Comparison of ENCODE assay signal across 8 cellular contexts in genomic region chr2:175036582-175037018, GRCh38. TPM values are rescaled to one million over a fixed set of nuclear protein-coding genes. Genes with fewer than 3 reads are reported as not detected.
DNase-seq lines count a peak whose midpoint lies in the region; FAIRE-seq and TF ChIP-seq lines count a peak whose summit lies in the region.

No MANE protein-coding gene starts in this region.

- H3K79me2 ChIP-seq in SU-DHL-6 (ENCODE audit: insufficient read depth, low read length) = no peaks in the 10 kb centered on the region

- H3K27ac Mint-ChIP-seq in activated naive CD4-positive, alpha-beta T cell treated with anti-CD3 and anti-CD28 coated beads, Interleukin-2, amount 10 ng/mL, durations not matched to agents 7 days and 5 days = peak overlapping the region; percentile 66

- peaks cover 5% of the 10 kb centered on the region; the same call in 1 of the 2 replicates for H3F3A ChIP-seq in SU-DHL-6 (ENCODE audit: insufficient read depth)

- peak overlapping the region; percentile 61 for H2AFZ ChIP-seq in SU-DHL-6 (ENCODE audit: low read depth, low read length, severe bottlenecking)

- FAIRE-seq in HTR-8/SVneo (lab: Jason Lieb, UNC) = no peak

- H3K27ac ChIP-seq in SU-DHL-6 (ENCODE audit: low read depth, low read length) = peak overlapping the region; percentile 42; the same call in 1 of the 2 replicates

- no peaks in the 10 kb centered on the region for H4K20me1 ChIP-seq in SU-DHL-6 (ENCODE audit: low read depth, low read length)

- no peak overlapping the region for H3K4me3 Mint-ChIP-seq in activated naive CD4-positive, alpha-beta T cell treated with anti-CD3 and anti-CD28 coated beads, Interleukin-2, amount 10 ng/mL, durations not matched to agents 7 days and 5 days

- 0 out of 2 replicates have a peak overlapping the region, but pooled peaks have one; percentile 0 for H3K9ac ChIP-seq in SU-DHL-6 (ENCODE audit: low read length)

- H3K36me3 ChIP-seq in SU-DHL-6 (ENCODE audit: low read length) = no peaks in the 10 kb centered on the region

- H3K9me3 ChIP-seq in SU-DHL-6 (ENCODE audit: insufficient read depth, low read length) = no peaks in the 10 kb centered on the region

- CTCF ChIA-PET in activated naive CD4-positive, alpha-beta T cell treated with anti-CD3 and anti-CD28 coated beads, Interleukin-2, amount 10 ng/mL, durations not matched to agents 7 days and 5 days (lab: Charles Lee) = interaction anchor here (1.0 kb wide), 1 partner anchor 13 kb away, joined by 3 read pairs; no protein-coding TSS in a partner anchor

- no peaks in the 10 kb centered on the region for H3K27me3 Mint-ChIP-seq in activated naive CD4-positive, alpha-beta T cell treated with anti-CD3 and anti-CD28 coated beads, Interleukin-2, amount 10 ng/mL, durations not matched to agents 7 days and 5 days

- no peaks in the 10 kb centered on the region for H3K36me3 Mint-ChIP-seq in activated naive CD4-positive, alpha-beta T cell treated with anti-CD3 and anti-CD28 coated beads, Interleukin-2, amount 10 ng/mL, durations not matched to agents 7 days and 5 days

- peak overlapping the region; percentile 37 for H3K4me2 ChIP-seq in SU-DHL-6 (ENCODE audit: low read depth, low read length, poor library complexity, severe bottlenecking)

- DNase-seq in activated naive CD4-positive, alpha-beta T cell treated with anti-CD3 and anti-CD28 coated beads, Interleukin-2, amount 10 ng/mL, durations not matched to agents 7 days and 5 days = no peak
- DNase-seq in activated naive CD4-positive, alpha-beta T cell treated with anti-CD3 and anti-CD28 coated beads, Interleukin-2, amount 50 U/mL, for 16 hours = no peak
- DNase-seq in HTR-8/SVneo (ENCODE audit: insufficient read length, low spot score) (peak; percentile 35), fibroblast of the aortic adventitia (ENCODE audit: low read depth) (peak; percentile 40), stromal cell of bone marrow (ENCODE audit: low read depth) (peak; percentile 5), nucleus accumbens (lab: John Stamatoyannopoulos, UW) (no peak)
- no peak for DNase-seq in stimulated activated CD4-positive, alpha-beta T cell treated with anti-CD3 and anti-CD28 coated beads, Interleukin-2, amount 100 ng/mL, for 24 hours

- H3K4me1 Mint-ChIP-seq in activated naive CD4-positive, alpha-beta T cell treated with anti-CD3 and anti-CD28 coated beads, Interleukin-2, amount 10 ng/mL, durations not matched to agents 7 days and 5 days = peaks cover 5% of the 10 kb centered on the region

- no peaks in the 10 kb centered on the region for H3K9me3 Mint-ChIP-seq in activated naive CD4-positive, alpha-beta T cell treated with anti-CD3 and anti-CD28 coated beads, Interleukin-2, amount 10 ng/mL, durations not matched to agents 7 days and 5 days

- H3K27me3 ChIP-seq in SU-DHL-6 (ENCODE audit: low read length) = no peaks in the 10 kb centered on the region

- peak; percentile 26 for TF ChIP-seq CTCF in SU-DHL-6 (IDR thresholded peaks at IDR 0.05; ENCODE audit: insufficient read depth, low read length, poor library complexity, severe bottlenecking)
- peak; percentile 35 for TF ChIP-seq CTCF in fibroblast of the aortic adventitia (IDR thresholded peaks at IDR 0.05; ENCODE audit: insufficient read depth, low read length)

- H3K4me3 ChIP-seq in SU-DHL-6 (ENCODE audit: insufficient read depth, low read length, poor library complexity, severe bottlenecking) = no peak overlapping the region
- no peak overlapping the region for H3K4me3 ChIP-seq in fibroblast of the aortic adventitia (ENCODE audit: low read depth, low read length)

- no peaks in the 10 kb centered on the region for H3K9me2 ChIP-seq in SU-DHL-6 (replicated peaks; ENCODE audit: insufficient read depth, low read length)

RNA-seq across cellular contexts. Expression of gene CHN1, which starts 31.4 kb away (rescaled TPM):
- total RNA-seq in fibroblast of the aortic adventitia (ENCODE audit: low replicate concordance) = 2.3 and 3.3 TPM in 2 replicates

Comparison
In these comparisons a context has a peak if more than half of its experiments do, and no peak if none do; other contexts are left out.
1. DNase-seq: peak in HTR-8/SVneo (single experiment), fibroblast of the aortic adventitia (single experiment) and stromal cell of bone marrow (single experiment); none in activated naive CD4-positive, alpha-beta T cell treated with anti-CD3 and anti-CD28 coated beads, Interleukin-2, amount 10 ng/mL, durations not matched to agents 7 days and 5 days (single experiment), activated naive CD4-positive, alpha-beta T cell treated with anti-CD3 and anti-CD28 coated beads, Interleukin-2, amount 50 U/mL, for 16 hours (single experiment), nucleus accumbens (0 of 56) and stimulated activated CD4-positive, alpha-beta T cell treated with anti-CD3 and anti-CD28 coated beads, Interleukin-2, amount 100 ng/mL, for 24 hours (0 of 2).